In genomic region chr17:73359987-73360410, GRCh38 we compare ENCODE assay signal across 11 cellular contexts. TPM values are rescaled to one million over a fixed set of nuclear protein-coding genes. Genes with fewer than 3 reads are reported as not detected.
A peak's percentile ranks its signal among the peaks of the same experiment; 100 is the strongest.
DNase-seq lines count a peak whose midpoint lies in the region; ATAC-seq, FAIRE-seq and TF ChIP-seq lines count a peak whose summit lies in the region.
"Had no signal": no experiment of that assay in that cellular context is flagged by ENCODE, and none has a peak within 500 bp of the region (broad histone marks: within the 10 kb centered on the region; RNA-seq: fewer than 3 reads in every experiment).

No MANE protein-coding gene starts in this region.

- no peak overlapping the region for H2AFZ ChIP-seq in SK-N-SH (ENCODE audit: low read depth)

- no peak for ATAC-seq in HG03571 (IDR thresholded peaks at IDR 0.05; ENCODE audit: unreplicated experiment)

- in situ Hi-C loops in transverse colon (cut with MboI; ENCODE audit: low pct_ligation_motif_present in 1 of 4, low pct_unique_long_range_greater_than_20kb in 1 of 4, low sequenced_read_pairs in 3 of 4) = loop anchor here in 3 of 4 donors (25.0 kb wide), 2 partner anchors 623 to 798 kb away; no protein-coding TSS in a partner anchor

- FAIRE-seq in kidney (lab: Jason Lieb, UNC) = no peak

- no peak for TF ChIP-seq RAD21 in SK-N-SH (IDR thresholded peaks at IDR 0.05; ENCODE audit: low read length)

- H3F3A ChIP-seq in SK-N-SH (replicated peaks; ENCODE audit: insufficient read depth) = no peaks in the 10 kb centered on the region

- CTCF ChIA-PET in SK-N-SH (lab: Yijun Ruan, JAX) = interaction anchor here (1.0 to 9.0 kb wide), 8 partner anchors 10 to 105 kb away, joined by 3 to 84 read pairs (median 7); partner anchors contain the start of gene CDC42EP4

- no peak overlapping the region for H3K4me3 ChIP-seq in SK-N-SH (ENCODE audit: low read depth in 2 of 2, low read length in 1 of 2)
- H3K4me3 ChIP-seq in kidney (ENCODE audit: low read length in 2 of 2) = no peak overlapping the region
- H3K4me3 ChIP-seq in transverse colon = no peak overlapping the region

- H3K4me1 ChIP-seq in SK-N-SH (ENCODE audit: control insufficient read depth in 1 of 2, insufficient read depth in 2 of 2, low read depth in 1 of 2, low read length in 1 of 2) (peaks cover 0 to 59% of the 10 kb centered on the region in 2 experiments; a peak in 1 of 4 replicates), kidney (ENCODE audit: control insufficient read depth in 1 of 2, insufficient read depth in 1 of 2, low read depth in 1 of 2, low read length in 2 of 2) (no peaks in the 10 kb centered on the region), transverse colon (peaks cover 0 to 20% (median 2%) of the 10 kb centered on the region in 4 donors)

- TF ChIP-seq CTCF in SK-N-SH (IDR thresholded peaks at IDR 0.05) = no peak
- no peak for TF ChIP-seq CTCF in kidney (IDR thresholded peaks at IDR 0.05; ENCODE audit: borderline replicate concordance, extremely low read depth, insufficient read depth)
- peak in 2 of 5 experiments; percentile 27 to 39 for TF ChIP-seq CTCF in transverse colon (IDR thresholded peaks at IDR 0.05)

- no peak overlapping the region for H3K4me2 ChIP-seq in SK-N-SH

- 88% methylated on average over 7 of the region's 7 CpGs for WGBS in SK-N-SH (ENCODE audit: low lambda C conversion rate)
- 50% methylated on average over 7 of the region's 7 CpGs; no CpG with 5 or more reads in 1 of the 2 donors for WGBS in transverse colon (ENCODE audit: low coverage in 1 of 2), 2 donors

- H3K9me3 ChIP-seq in SK-N-SH (no peaks in the 10 kb centered on the region), kidney (ENCODE audit: control insufficient read depth in 1 of 2, low read length in 2 of 2) (no peaks in the 10 kb centered on the region), transverse colon (no peaks in the 10 kb centered on the region)
- H3K9me3 ChIP-seq: neutrophil had no signal

- H3K27me3 ChIP-seq in SK-N-SH (ENCODE audit: insufficient read depth) (0 out of 2 replicates have a peak, but pooled peaks cover 7% of the 10 kb centered on the region), transverse colon (no peaks in the 10 kb centered on the region)
- H3K27me3 ChIP-seq: neutrophil had no signal

- no peaks in the 10 kb centered on the region for H3K36me3 ChIP-seq in SK-N-SH (replicated peaks in 1 of 2; ENCODE audit: control insufficient read depth in 1 of 2, insufficient read depth in 2 of 2, low read length in 1 of 2)
- H3K36me3 ChIP-seq in kidney (ENCODE audit: control insufficient read depth in 1 of 2, insufficient read depth in 2 of 2, low read length in 2 of 2) = no peaks in the 10 kb centered on the region
- no peaks in the 10 kb centered on the region for H3K36me3 ChIP-seq in transverse colon
- H3K36me3 ChIP-seq: neutrophil had no signal

- DNase-seq in NCI-H187 (lab: John Stamatoyannopoulos, UW) = peak; percentile 10 to 16
- no peak for DNase-seq in NCI-H187 treated with DMSO at 0.1 percent for 48 hours (lab: John Stamatoyannopoulos, UW)
- peak; percentile 63 for DNase-seq in SK-N-SH
- peak; percentile 68 for DNase-seq in kidney
- peak; percentile 77 for DNase-seq in transverse colon
- no peak for DNase-seq in mesenteric fat pad (ENCODE audit: low spot score)
- no peak for DNase-seq in NCI-H1092 treated with DMSO at 0.1 percent for 48 hours (lab: John Stamatoyannopoulos, UW)
- DNase-seq: activated CD4-positive, alpha-beta memory T cell treated with anti-CD3 and anti-CD28 coated beads for 36 hours; NCI-H226 had no signal

- H4K20me1 ChIP-seq in SK-N-SH (ENCODE audit: insufficient read depth) = no peaks in the 10 kb centered on the region

- no peak overlapping the region for H3K27ac ChIP-seq in SK-N-SH (ENCODE audit: low read depth in 2 of 2, low read length in 1 of 2)
- H3K27ac ChIP-seq in kidney (ENCODE audit: low read depth in 2 of 2, low read length in 2 of 2) = no peak overlapping the region
- H3K27ac ChIP-seq in transverse colon = no peak overlapping the region
- H3K27ac ChIP-seq: neutrophil had no signal

- no peaks in the 10 kb centered on the region for H3K79me2 ChIP-seq in SK-N-SH (ENCODE audit: insufficient read depth)

- no peak for TF ChIP-seq POLR2A in transverse colon (IDR thresholded peaks at IDR 0.05)

- no peaks in the 10 kb centered on the region for H3K9me2 ChIP-seq in SK-N-SH

- no peak overlapping the region for H3K9ac ChIP-seq in SK-N-SH
- H3K9ac ChIP-seq in kidney (ENCODE audit: low read length in 2 of 2) = no peak overlapping the region

- no peak for TF ChIP-seq EP300 in SK-N-SH (IDR thresholded peaks at IDR 0.05; ENCODE audit: borderline replicate concordance in 1 of 2, low read depth in 1 of 2, low read length in 1 of 2)
- TF ChIP-seq EP300 in transverse colon (IDR thresholded peaks at IDR 0.05; ENCODE audit: low read depth) = no peak

- POLR2A ChIA-PET in SK-N-SH (lab: Yijun Ruan, JAX) = interaction anchor here (0.5 to 1.7 kb wide), 3 partner anchors 17 to 76 kb away, joined by 3 to 6 read pairs (median 3); no protein-coding TSS in a partner anchor

- intact Hi-C loops in kidney (cut with DNase I) = no loop called here
- intact Hi-C loops in transverse colon (cut with DNase I; ENCODE audit: low total_unique reads) = no loop called here

TF ChIP-seq in SK-N-SH, 30 proteins besides CTCF, POLR2A, EP300 and RAD21:
- TF ChIP-seq GATA2 (CRISPR knock-in tag; IDR thresholded peaks at IDR 0.05) (no peak), USF1 (IDR thresholded peaks at IDR 0.05; ENCODE audit: borderline replicate concordance, low read depth) (no peak), TEAD4 (IDR thresholded peaks at IDR 0.05; ENCODE audit: borderline replicate concordance, insufficient read depth) (no peak)

RNA-seq across cellular contexts. Expression of gene CDC42EP4, which starts 48.2 kb away (rescaled TPM):
- polyA plus RNA-seq in SK-N-SH (2012; rRNA removed) (23.7 and 28.3 TPM in 2 replicates), kidney (ENCODE audit: insufficient read depth, low read depth, low replicate concordance) (26.2 TPM)
- polyA plus RNA-seq in SK-N-SH (2012; cell fraction: cytosol; rRNA removed) = 16.3 and 24.6 TPM in 2 replicates
- polyA plus RNA-seq in SK-N-SH (2012; cell fraction: nucleus; rRNA removed) = 15.8 and 17.1 TPM in 2 replicates
- total RNA-seq in kidney (76.9 TPM), transverse colon (10 to 100 TPM; 54.9 to 75.6 (median 69.6) TPM), mesenteric fat pad (207 TPM)

Comparison
In these comparisons a context has a peak if more than half of its experiments do, and no peak if none do; other contexts are left out.
1. DNase-seq: peak in NCI-H187 (2 of 2), SK-N-SH (single experiment), kidney (single experiment) and transverse colon (single experiment); none in NCI-H187 treated with DMSO at 0.1 percent for 48 hours (single experiment), mesenteric fat pad (single experiment) and NCI-H1092 treated with DMSO at 0.1 percent for 48 hours (single experiment).